In the genomic region with DNA sequence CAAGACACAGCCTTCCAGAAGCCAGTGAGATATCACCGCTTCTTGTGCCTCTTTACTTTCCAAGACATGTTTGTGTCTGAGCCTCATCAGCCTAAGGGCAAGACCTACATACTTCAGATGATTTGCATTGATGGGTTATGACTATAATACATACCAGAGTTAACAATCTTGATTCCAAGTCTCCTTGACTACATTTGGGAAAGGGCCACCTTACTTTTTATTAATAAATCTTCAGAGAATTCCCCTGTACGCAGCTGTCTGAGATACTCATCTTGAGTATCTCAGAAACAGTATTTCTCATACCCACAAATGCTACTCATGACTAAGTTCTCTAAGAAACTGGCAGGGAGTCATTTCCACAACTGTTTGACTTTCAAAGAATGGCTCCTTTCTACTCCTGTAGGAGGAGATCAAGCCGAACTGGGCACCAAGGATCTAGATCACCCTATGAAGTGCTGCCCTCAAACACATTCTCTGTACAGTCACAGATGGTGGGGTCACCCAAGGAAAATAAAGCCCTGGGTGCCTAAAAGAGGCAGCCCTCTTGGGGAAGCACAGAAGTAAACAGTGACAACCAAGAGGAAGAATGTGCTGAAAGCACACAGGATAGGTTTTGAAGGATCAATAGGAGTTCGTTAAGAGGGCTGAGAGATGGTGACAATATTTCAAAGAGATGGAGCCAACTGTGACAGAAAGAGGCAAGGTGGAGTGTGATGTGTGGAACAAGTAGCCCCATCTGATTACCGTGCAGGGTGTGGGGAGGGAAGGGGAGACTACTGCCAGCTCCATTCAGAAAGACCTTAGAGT, we compare ENCODE assay signal across 16 cellular contexts.
DNase-seq lines count a peak whose midpoint lies in the region; FAIRE-seq and TF ChIP-seq lines count a peak whose summit lies in the region.
"Had no signal": no experiment of that assay in that cellular context is flagged by ENCODE, and none has a peak within 500 bp of the region (broad histone marks: within the 10 kb centered on the region; RNA-seq: fewer than 3 reads in every experiment).

No MANE protein-coding gene starts in this region.

- H3K4me3 ChIP-seq in kidney (ENCODE audit: low read length in 2 of 2) (no peak overlapping the region), colonic mucosa (no peak overlapping the region)
- H3K4me3 ChIP-seq: GM23338, tibial artery had no signal

- no peak for FAIRE-seq in kidney (lab: Jason Lieb, UNC)

- H3K4me3 Mint-ChIP-seq in Calu3 (ENCODE audit: low read depth, unreplicated experiment) = no peak overlapping the region
- H3K4me3 Mint-ChIP-seq: activated CD4-positive, alpha-beta T cell treated with anti-CD3 and anti-CD28 coated beads, Interleukin-2, amount 10 ng/mL, durations not matched to agents 24 days and 14 days; GM23338; naive thymus-derived CD8-positive, alpha-beta T cell had no signal

- peaks cover 3% of the 10 kb centered on the region for H3K9me3 Mint-ChIP-seq in Calu3 (ENCODE audit: low read depth, unreplicated experiment)
- H3K9me3 Mint-ChIP-seq: GM23338; naive thymus-derived CD8-positive, alpha-beta T cell had no signal

- H3K36me3 ChIP-seq in kidney (ENCODE audit: control insufficient read depth in 1 of 2, insufficient read depth in 2 of 2, low read length in 2 of 2) (no peaks in the 10 kb centered on the region), colonic mucosa (no peaks in the 10 kb centered on the region)
- H3K36me3 ChIP-seq: tibial artery had no signal

- H3K27ac Mint-ChIP-seq in Calu3 (ENCODE audit: unreplicated experiment) = no peak overlapping the region
- H3K27ac Mint-ChIP-seq: activated CD4-positive, alpha-beta T cell treated with anti-CD3 and anti-CD28 coated beads, Interleukin-2, amount 10 ng/mL, durations not matched to agents 24 days and 14 days; GM23338 had no signal

- H3K9me3 ChIP-seq in kidney (ENCODE audit: control insufficient read depth in 1 of 2, low read length in 2 of 2) (no peaks in the 10 kb centered on the region), colonic mucosa (no peaks in the 10 kb centered on the region)
- H3K9me3 ChIP-seq: tibial artery had no signal

- H3K9ac ChIP-seq in kidney (ENCODE audit: low read length in 2 of 2) (no peak overlapping the region), colonic mucosa (ENCODE audit: low read depth in 2 of 2, low read length in 2 of 2) (no peak overlapping the region)

- TF ChIP-seq CTCF in kidney (IDR thresholded peaks at IDR 0.05; ENCODE audit: borderline replicate concordance, extremely low read depth, insufficient read depth) (no peak), colonic mucosa (IDR thresholded peaks at IDR 0.05) (no peak), Calu3 (IDR thresholded peaks at IDR 0.05; ENCODE audit: unreplicated experiment) (no peak)

- BruUV-seq in Calu3 (replicated peaks; lab: Mats Ljungman, UMichigan) = no TSS peak

- CTCF ChIA-PET in Calu3 (lab: Charles Lee) = interaction anchor here (1.1 kb wide), 1 partner anchor 21 kb away, joined by 3 read pairs; no protein-coding TSS in a partner anchor

- H3K27ac ChIP-seq in kidney (ENCODE audit: low read depth in 2 of 2, low read length in 2 of 2) (no peak overlapping the region), colonic mucosa (no peak overlapping the region)
- H3K27ac ChIP-seq: tibial artery had no signal

- H3K27me3 ChIP-seq in colonic mucosa = no peaks in the 10 kb centered on the region
- H3K27me3 ChIP-seq: tibial artery had no signal

- no peaks in the 10 kb centered on the region for H3K27me3 Mint-ChIP-seq in Calu3 (ENCODE audit: unreplicated experiment)
- H3K27me3 Mint-ChIP-seq: naive thymus-derived CD8-positive, alpha-beta T cell had no signal

- H3K4me1 ChIP-seq in kidney (ENCODE audit: control insufficient read depth in 1 of 2, insufficient read depth in 1 of 2, low read depth in 1 of 2, low read length in 2 of 2) (no peaks in the 10 kb centered on the region), colonic mucosa (peaks cover 4% of the 10 kb centered on the region)

- DNase-seq in A172 (ENCODE audit: low spot score) (peak; percentile 97), GM04504 (ENCODE audit: low read depth) (peak; percentile 91), SW 1271 (lab: John Stamatoyannopoulos, UW) (peak; percentile 60 to 85), foreskin melanocyte (peak; percentile 75), kidney (no peak), colonic mucosa (no peak), HPDE6-E6E7 (ENCODE audit: extremely low spot score) (no peak), Calu3 (no peak)
- DNase-seq: activated CD4-positive, alpha-beta T cell treated with anti-CD3 and anti-CD28 coated beads, Interleukin-2, amount 10 ng/mL, durations not matched to agents 24 days and 14 days; COR-L47; hypothalamus; naive thymus-derived CD8-positive, alpha-beta T cell; NCI-H1930; stimulated activated CD4-positive, alpha-beta T cell treated with anti-CD3 and anti-CD28 coated beads, Interleukin-4, amount 100 ng/mL, for 1 hour; tibial artery had no signal

- peaks cover 5% of the 10 kb centered on the region for H3K36me3 Mint-ChIP-seq in Calu3 (ENCODE audit: insufficient read depth, unreplicated experiment)

- intact Hi-C loops in kidney (cut with DNase I) = no loop called here
- intact Hi-C loops in colonic mucosa (cut with DNase I) = no loop called here
- intact Hi-C loops in Calu3 (cut with micrococcal nuclease; ENCODE audit: unreplicated experiment) = no loop called here

- peaks cover 51% of the 10 kb centered on the region for H3K4me1 Mint-ChIP-seq in Calu3 (ENCODE audit: low read depth, unreplicated experiment)

Comparison
In these comparisons a context has a peak if more than half of its experiments do, and no peak if none do; other contexts are left out.
1. DNase-seq: peak in A172 (single experiment), GM04504 (single experiment), SW 1271 (2 of 2) and foreskin melanocyte (single experiment); none in kidney (single experiment), colonic mucosa (single experiment), HPDE6-E6E7 (single experiment) and Calu3 (single experiment).